15 cellular contexts compared by ENCODE assay signal in genomic region chr12:131989021-131989420, GRCh38.
"Had no signal": no experiment of that assay in that cellular context is flagged by ENCODE, and none has a peak within 500 bp of the region (broad histone marks: within the 10 kb centered on the region; RNA-seq: fewer than 3 reads in every experiment).

No MANE protein-coding gene starts in this region.

- H3K9me3 Mint-ChIP-seq: activated CD4-positive, alpha-beta T cell treated with anti-CD3 and anti-CD28 coated beads, Interleukin-2, amount 10 ng/mL, durations not matched to agents 24 days and 14 days; activated T-cell treated with anti-CD3 and anti-CD28 coated beads, Interleukin-2, amount 50 U/mL, for 4 hours; immature natural killer cell; naive thymus-derived CD8-positive, alpha-beta T cell; stimulated activated naive B cell treated with anti-CD40 and anti-IgM and Interleukin-4, amounts not matched to agents 10 μg/mL and 1 μg/mL and 100 μg/mL, for 72 hours had no signal

- H3K27me3 Mint-ChIP-seq: activated CD4-positive, alpha-beta T cell treated with anti-CD3 and anti-CD28 coated beads, Interleukin-2, amount 10 ng/mL, durations not matched to agents 24 days and 14 days; activated naive CD8-positive, alpha-beta T cell; naive thymus-derived CD8-positive, alpha-beta T cell; stimulated activated naive B cell treated with anti-CD40 and anti-IgM and Interleukin-4, amounts not matched to agents 10 μg/mL and 1 μg/mL and 100 μg/mL, for 72 hours had no signal

- H3K27me3 ChIP-seq: right lobe of liver had no signal

- H3K27ac Mint-ChIP-seq: activated CD4-positive, alpha-beta T cell treated with anti-CD3 and anti-CD28 coated beads, Interleukin-2, amount 10 ng/mL, durations not matched to agents 24 days and 14 days; activated naive CD8-positive, alpha-beta T cell; stimulated activated naive B cell treated with anti-CD40 and anti-IgM and Interleukin-4, amounts not matched to agents 10 μg/mL and 1 μg/mL and 100 μg/mL, for 72 hours had no signal

- H3K9me3 ChIP-seq: mucosa of descending colon, prostate gland, right lobe of liver, SK-N-SH had no signal

- DNase-seq: activated CD4-positive, alpha-beta T cell treated with anti-CD3 and anti-CD28 coated beads, Interleukin-2, amount 10 ng/mL, durations not matched to agents 24 days and 14 days; activated gamma-delta T cell; activated T-cell treated with anti-CD3 and anti-CD28 coated beads, Interleukin-2, amount 50 U/mL, for 4 hours; effector memory CD4-positive, alpha-beta T cell; hippocampal formation; immature natural killer cell; mucosa of descending colon; naive thymus-derived CD8-positive, alpha-beta T cell; SK-N-SH; stimulated activated CD4-positive, alpha-beta T cell treated with anti-CD3 and anti-CD28 coated beads, Interleukin-1b, Interleukin-23, amount 100 ng/mL, for 48 hours; stimulated activated naive B cell treated with anti-CD40 and anti-IgM and Interleukin-4, amounts not matched to agents 10 μg/mL and 1 μg/mL and 100 μg/mL, for 72 hours; trophoblast cell had no signal

- H3K27ac ChIP-seq: prostate gland, right lobe of liver had no signal

- ATAC-seq: activated T-cell treated with anti-CD3 and anti-CD28 coated beads, Interleukin-2, amount 50 U/mL, for 4 hours; mucosa of descending colon; naive thymus-derived CD8-positive, alpha-beta T cell; right lobe of liver; stimulated activated naive B cell treated with anti-CD40 and anti-IgM and Interleukin-4, amounts not matched to agents 10 μg/mL and 1 μg/mL and 100 μg/mL, for 72 hours had no signal

- H3K4me1 ChIP-seq: prostate gland, right lobe of liver had no signal

- H3K9ac ChIP-seq: SK-N-SH had no signal

- H3K4me3 Mint-ChIP-seq: activated CD4-positive, alpha-beta T cell treated with anti-CD3 and anti-CD28 coated beads, Interleukin-2, amount 10 ng/mL, durations not matched to agents 24 days and 14 days; activated naive CD8-positive, alpha-beta T cell; activated T-cell treated with anti-CD3 and anti-CD28 coated beads, Interleukin-2, amount 50 U/mL, for 4 hours; immature natural killer cell; naive thymus-derived CD8-positive, alpha-beta T cell; stimulated activated naive B cell treated with anti-CD40 and anti-IgM and Interleukin-4, amounts not matched to agents 10 μg/mL and 1 μg/mL and 100 μg/mL, for 72 hours had no signal

- H3K4me2 ChIP-seq: SK-N-SH had no signal

- H3K4me3 ChIP-seq: mucosa of descending colon, prostate gland, right lobe of liver had no signal
